28 cellular contexts compared by ENCODE assay signal in genomic region chr14:90819734-90820393, GRCh38. TPM values are rescaled to one million over a fixed set of nuclear protein-coding genes. Genes with fewer than 3 reads are reported as not detected.
A peak's percentile ranks its signal among the peaks of the same experiment; 100 is the strongest.
DNase-seq lines count a peak whose midpoint lies in the region; ATAC-seq and TF ChIP-seq lines count a peak whose summit lies in the region.
"Had no signal": no experiment of that assay in that cellular context is flagged by ENCODE, and none has a peak within 500 bp of the region (broad histone marks: within the 10 kb centered on the region; RNA-seq: fewer than 3 reads in every experiment).

No MANE protein-coding gene starts in this region.

- H3K36me3 ChIP-seq in left lung (no peaks in the 10 kb centered on the region), HAP-1 (replicated peaks) (no peaks in the 10 kb centered on the region)
- H3K36me3 ChIP-seq: ascending aorta, cardiac muscle cell, esophagus muscularis mucosa, SJCRH30, upper lobe of left lung had no signal

- H3K4me1 Mint-ChIP-seq in stimulated activated naive CD8-positive, alpha-beta T cell treated with anti-CD3 and anti-CD28 coated beads, Interleukin-15, amount 100 ng/mL, for 72 hours = peaks cover 14% of the 10 kb centered on the region

- peaks cover 29% of the 10 kb centered on the region for H3K27me3 Mint-ChIP-seq in stimulated activated naive CD8-positive, alpha-beta T cell treated with anti-CD3 and anti-CD28 coated beads, Interleukin-15, amount 100 ng/mL, for 72 hours

- in situ Hi-C loops in HAP-1 (cut with MboI; ENCODE audit: low sequenced_read_pairs) = no loop called here

- ATAC-seq in stimulated activated naive CD8-positive, alpha-beta T cell treated with anti-CD3 and anti-CD28 coated beads, Interleukin-15, amount 100 ng/mL, for 72 hours = no peak
- no peak for ATAC-seq in stimulated activated naive CD8-positive, alpha-beta T cell treated with anti-CD3 and anti-CD28 coated beads, Interleukin-15, Interleukin-2, amounts not matched to agents 100 U/mL and 50 U/mL, for 24 hours
- ATAC-seq in left lung (peak; percentile 20), HG02870 (IDR thresholded peaks at IDR 0.05; ENCODE audit: unreplicated experiment) (no peak)
- ATAC-seq: HCT116; naive thymus-derived CD8-positive, alpha-beta T cell had no signal

- H3K27ac ChIP-seq in VCaP (peak overlapping the region; percentile 56), left lung (no peak overlapping the region)
- H3K27ac ChIP-seq: ascending aorta, cardiac muscle cell, esophagus muscularis mucosa, KMS-11, SJCRH30, upper lobe of left lung had no signal

- TF ChIP-seq CTCF in VCaP (conservative IDR thresholded peaks at IDR 0.05) (no peak), left lung (IDR thresholded peaks at IDR 0.05) (no peak)

- H3K4me3 ChIP-seq in left lung = no peak overlapping the region
- no peak overlapping the region for H3K4me3 ChIP-seq in HAP-1
- H3K4me3 ChIP-seq: ascending aorta, cardiac muscle cell, esophagus muscularis mucosa, SJCRH30, smooth muscle cell, upper lobe of left lung had no signal

- peaks cover 0 to 9% of the 10 kb centered on the region in 2 donors for H3K4me1 ChIP-seq in left lung
- H3K4me1 ChIP-seq in HAP-1 = no peaks in the 10 kb centered on the region
- H3K4me1 ChIP-seq: ascending aorta had no signal

- intact Hi-C loops in left lung (cut with DNase I) = no loop called here

- H3K27ac Mint-ChIP-seq in stimulated activated naive CD8-positive, alpha-beta T cell treated with anti-CD3 and anti-CD28 coated beads, Interleukin-15, amount 100 ng/mL, for 72 hours = peak overlapping the region; percentile 44 to 91
- H3K27ac Mint-ChIP-seq: activated CD8-positive, alpha-beta T cell treated with anti-CD3 and anti-CD28 coated beads, Interleukin-2, amount 10 ng/mL, durations not matched to agents 7 days and 5 days; activated naive CD8-positive, alpha-beta T cell treated with anti-CD3 and anti-CD28 coated beads, Interleukin-2, amount 10 ng/mL, durations not matched to agents 7 days and 5 days had no signal

- no peak for DNase-seq in stimulated activated naive CD8-positive, alpha-beta T cell treated with anti-CD3 and anti-CD28 coated beads, Interleukin-15, amount 100 ng/mL, for 72 hours
- DNase-seq in stimulated activated naive CD8-positive, alpha-beta T cell treated with anti-CD3 and anti-CD28 coated beads, Interleukin-15, Interleukin-2, amounts not matched to agents 100 U/mL and 50 U/mL, for 24 hours = no peak
- no peak for DNase-seq in left lung
- no peak for DNase-seq in HPDE6-E6E7 (ENCODE audit: extremely low spot score)
- no peak for DNase-seq in HAP-1 (ENCODE audit: low spot score in 2 of 2)
- no peak for DNase-seq in MV-4-11 (lab: John Stamatoyannopoulos, UW)
- DNase-seq: activated CD4-positive, alpha-beta T cell treated with anti-CD3 and anti-CD28 coated beads for 1 hour; activated CD8-positive, alpha-beta T cell treated with anti-CD3 and anti-CD28 coated beads, Interleukin-2, amount 10 ng/mL, durations not matched to agents 7 days and 5 days; activated effector memory CD4-positive, alpha-beta T cell treated with anti-CD3 and anti-CD28 coated beads, Interleukin-2, amount 50 U/mL, for 16 hours; activated naive CD8-positive, alpha-beta T cell treated with anti-CD3 and anti-CD28 coated beads, Interleukin-2, amount 10 ng/mL, durations not matched to agents 7 days and 5 days; cortex of kidney; foreskin melanocyte; naive thymus-derived CD8-positive, alpha-beta T cell; NCI-H1694; NCI-H2227 treated with DMSO at 0.1 percent for 48 hours; retina; stimulated activated CD4-positive, alpha-beta T cell treated with anti-CD3 and anti-CD28 coated beads, Interleukin-1b, Interleukin-23, amount 100 ng/mL, for 48 hours; stimulated activated CD8-positive, alpha-beta memory T cell treated with anti-CD3 and anti-CD28 coated beads, Interleukin-4, amount 100 ng/mL, for 48 hours; upper lobe of left lung had no signal

- H3K4me3 Mint-ChIP-seq in stimulated activated naive CD8-positive, alpha-beta T cell treated with anti-CD3 and anti-CD28 coated beads, Interleukin-15, amount 100 ng/mL, for 72 hours = no peak overlapping the region
- H3K4me3 Mint-ChIP-seq: activated CD8-positive, alpha-beta T cell treated with anti-CD3 and anti-CD28 coated beads, Interleukin-2, amount 10 ng/mL, durations not matched to agents 7 days and 5 days; activated naive CD8-positive, alpha-beta T cell treated with anti-CD3 and anti-CD28 coated beads, Interleukin-2, amount 10 ng/mL, durations not matched to agents 7 days and 5 days had no signal

- H3K9me3 ChIP-seq in left lung (peaks cover 0 to 25% of the 10 kb centered on the region in 2 donors), HAP-1 (0 out of 2 replicates have a peak, but pooled peaks cover 2% of the 10 kb centered on the region)

- H3K27me3 ChIP-seq in left lung (no peaks in the 10 kb centered on the region), HAP-1 (ENCODE audit: low read depth) (no peaks in the 10 kb centered on the region)
- H3K27me3 ChIP-seq: ascending aorta, cardiac muscle cell, esophagus muscularis mucosa, SJCRH30, upper lobe of left lung had no signal

- peaks cover 8 to 18% of the 10 kb centered on the region in 2 donors for H3K9me3 Mint-ChIP-seq in stimulated activated naive CD8-positive, alpha-beta T cell treated with anti-CD3 and anti-CD28 coated beads, Interleukin-15, amount 100 ng/mL, for 72 hours

RNA-seq across cellular contexts. Expression of gene TTC7B, which starts 3.6 kb away (rescaled TPM):
- 10 to 100 TPM; 26.8 to 33.1 TPM for total RNA-seq in left lung
